8 cellular contexts compared by ENCODE assay signal in the genomic region with DNA sequence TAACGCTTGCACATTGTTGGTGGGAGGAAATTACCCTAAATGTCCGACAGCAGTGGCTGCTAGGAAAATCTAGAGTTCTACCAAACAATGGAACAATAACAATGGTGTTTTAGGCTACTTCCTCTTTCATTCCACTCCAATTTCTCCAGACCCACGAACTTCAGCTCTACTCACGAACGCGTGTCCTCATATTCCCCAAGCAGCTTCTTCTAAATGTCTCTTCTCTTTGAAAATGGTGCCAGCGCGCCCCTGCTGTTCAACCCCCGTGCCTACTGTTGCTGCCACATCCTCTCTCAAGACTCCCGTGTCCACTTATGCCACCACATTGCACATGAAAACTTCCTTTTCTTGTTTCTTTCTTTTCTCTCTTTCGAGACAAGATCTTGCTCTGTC. TPM values are rescaled to one million over a fixed set of nuclear protein-coding genes. Genes with fewer than 3 reads are reported as not detected.
DNase-seq lines count a peak whose midpoint lies in the region; ATAC-seq and TF ChIP-seq lines count a peak whose summit lies in the region.

No MANE protein-coding gene starts in this region.

- H3K27me3 Mint-ChIP-seq in chondrocyte (ENCODE audit: low read depth) = peaks cover 44% of the 10 kb centered on the region
- H3K27me3 Mint-ChIP-seq in stimulated activated naive CD8-positive, alpha-beta T cell treated with anti-CD3 and anti-CD28 coated beads, Interleukin-15, Interleukin-2, amounts not matched to agents 100 ng/mL and 50 ng/mL, for 24 hours = peaks cover 53% of the 10 kb centered on the region

- peaks cover 16% of the 10 kb centered on the region for H3K4me1 ChIP-seq in KMS-11 (ENCODE audit: low read depth, poor library complexity, severe bottlenecking)

- H3K4me1 Mint-ChIP-seq in chondrocyte (ENCODE audit: low read depth) = peaks cover 38% of the 10 kb centered on the region
- peaks cover 49% of the 10 kb centered on the region for H3K4me1 Mint-ChIP-seq in stimulated activated naive CD8-positive, alpha-beta T cell treated with anti-CD3 and anti-CD28 coated beads, Interleukin-15, Interleukin-2, amounts not matched to agents 100 ng/mL and 50 ng/mL, for 24 hours (ENCODE audit: low read depth)

- no peak for ATAC-seq in GM18858 (IDR thresholded peaks at IDR 0.05; ENCODE audit: unreplicated experiment)

- peak; percentile 51 for DNase-seq in stimulated activated CD8-positive, alpha-beta memory T cell treated with anti-CD3 and anti-CD28 coated beads, Interleukin-12 subunit alpha, Interleukin-12 subunit beta, amount 100 ng/mL, for 4 hours (ENCODE audit: low read depth)
- DNase-seq in stimulated activated CD8-positive, alpha-beta memory T cell treated with anti-CD3 and anti-CD28 coated beads, Interleukin-4, amount 100 ng/mL, for 48 hours = no peak
- DNase-seq in chondrocyte (ENCODE audit: low spot score) (no peak), T-helper 9 cell (no peak), NCI-H345 (lab: John Stamatoyannopoulos, UW) (no peak)

- no peak overlapping the region for H3K4me3 ChIP-seq in KMS-11 (IDR thresholded peaks at IDR 0.05; ENCODE audit: insufficient read depth, low read depth, low read length)

- H3K9me3 Mint-ChIP-seq in chondrocyte (ENCODE audit: low read depth) = no peaks in the 10 kb centered on the region
- no peaks in the 10 kb centered on the region for H3K9me3 Mint-ChIP-seq in stimulated activated naive CD8-positive, alpha-beta T cell treated with anti-CD3 and anti-CD28 coated beads, Interleukin-15, Interleukin-2, amounts not matched to agents 100 ng/mL and 50 ng/mL, for 24 hours

- H2AFZ ChIP-seq in KMS-11 (ENCODE audit: low read depth) = peak overlapping the region; percentile 72; the same call in 1 of the 2 replicates

- no peaks in the 10 kb centered on the region for H3K79me2 ChIP-seq in KMS-11 (ENCODE audit: insufficient read depth, low read depth)

- peak overlapping the region; percentile 23 for H3K4me3 Mint-ChIP-seq in chondrocyte (ENCODE audit: unreplicated experiment)
- peak overlapping the region; percentile 81 for H3K4me3 Mint-ChIP-seq in stimulated activated naive CD8-positive, alpha-beta T cell treated with anti-CD3 and anti-CD28 coated beads, Interleukin-15, Interleukin-2, amounts not matched to agents 100 ng/mL and 50 ng/mL, for 24 hours

- H3K36me3 ChIP-seq in KMS-11 (ENCODE audit: insufficient read depth) = no peaks in the 10 kb centered on the region

- H3K27ac Mint-ChIP-seq in chondrocyte (ENCODE audit: unreplicated experiment) = no peak overlapping the region
- peak overlapping the region; percentile 84 for H3K27ac Mint-ChIP-seq in stimulated activated naive CD8-positive, alpha-beta T cell treated with anti-CD3 and anti-CD28 coated beads, Interleukin-15, Interleukin-2, amounts not matched to agents 100 ng/mL and 50 ng/mL, for 24 hours

- H3K27ac ChIP-seq in KMS-11 = peak overlapping the region; percentile 84

- H3K4me2 ChIP-seq in KMS-11 = peak overlapping the region; percentile 61; the same call in 1 of the 2 replicates

- peak overlapping the region; percentile 58; the same call in 1 of the 2 replicates for H3K9ac ChIP-seq in KMS-11

- H3K27me3 ChIP-seq in KMS-11 (ENCODE audit: insufficient read depth, low read depth) = no peaks in the 10 kb centered on the region

- no peaks in the 10 kb centered on the region for H4K20me1 ChIP-seq in KMS-11 (ENCODE audit: insufficient read depth)

- TF ChIP-seq CTCF in KMS-11 (conservative IDR thresholded peaks at IDR 0.05; ENCODE audit: low read depth, low read length) (peak; percentile 38; the same call in 1 of the 2 replicates), chondrocyte (IDR thresholded peaks at IDR 0.05) (peak; percentile 57)

- peaks cover 2% of the 10 kb centered on the region for H3K36me3 Mint-ChIP-seq in chondrocyte (ENCODE audit: low read depth)
- H3K36me3 Mint-ChIP-seq in stimulated activated naive CD8-positive, alpha-beta T cell treated with anti-CD3 and anti-CD28 coated beads, Interleukin-15, Interleukin-2, amounts not matched to agents 100 ng/mL and 50 ng/mL, for 24 hours (ENCODE audit: low read depth) = no peaks in the 10 kb centered on the region

RNA-seq across cellular contexts. Expression of a gene that starts 25.6 kb away (rescaled TPM):
- total RNA-seq in chondrocyte = not detected in 3 replicates

RNA-seq across cellular contexts. Expression of a gene that starts 32.0 kb away (rescaled TPM):
- 4.2 to 8.1 TPM (median 5.7 TPM) in 3 replicates for total RNA-seq in chondrocyte

RNA-seq across cellular contexts. Expression of a gene that starts 42.1 kb away (rescaled TPM):
- total RNA-seq in chondrocyte = not detected in 3 replicates

RNA-seq across cellular contexts. Expression of a gene that starts 50.1 kb away (rescaled TPM):
- 17.9 to 24.3 TPM (median 19.3 TPM) in 3 replicates for total RNA-seq in chondrocyte
